Comparison of ENCODE assay signal across 21 cellular contexts in genomic region chr6:15296249-15296648, GRCh38. TPM values are rescaled to one million over a fixed set of nuclear protein-coding genes. Genes with fewer than 3 reads are reported as not detected.
A peak's percentile ranks its signal among the peaks of the same experiment; 100 is the strongest.
DNase-seq lines count a peak whose midpoint lies in the region; ATAC-seq, FAIRE-seq and TF ChIP-seq lines count a peak whose summit lies in the region.
"Had no signal": no experiment of that assay in that cellular context is flagged by ENCODE, and none has a peak within 500 bp of the region (broad histone marks: within the 10 kb centered on the region; RNA-seq: fewer than 3 reads in every experiment).

No MANE protein-coding gene starts in this region.

- H3K27me3 Mint-ChIP-seq in T-helper 1 cell treated with Interleukin-12 subunit alpha and Interleukin-12 subunit beta and Interleukin-4 antibody, amounts not matched to agents 30 μg/mL and 1 μg/mL, for 36 hours (ENCODE audit: low read depth), result no peaks in the 10 kb centered on the region
- peaks cover 2% of the 10 kb centered on the region for H3K27me3 Mint-ChIP-seq in activated T-helper 1 cell treated with anti-CD3 and anti-CD28 coated beads, Interleukin-12 subunit alpha, Interleukin-12 subunit beta, Interleukin-2, Interleukin-4 antibody, amounts not matched to agents 30 ng/mL and 10 ng/mL and 1 ng/mL, durations not matched to agents 14 hours and 24 hours and 36 hours (ENCODE audit: insufficient read depth)
- no peaks in the 10 kb centered on the region for H3K27me3 Mint-ChIP-seq in naive thymus-derived CD4-positive, alpha-beta T cell

- CTCF ChIA-PET in naive thymus-derived CD4-positive, alpha-beta T cell (lab: Charles Lee), result no interaction called here

- H3K27ac Mint-ChIP-seq in T-helper 1 cell treated with Interleukin-12 subunit alpha and Interleukin-12 subunit beta and Interleukin-4 antibody, amounts not matched to agents 30 μg/mL and 1 μg/mL, for 36 hours, result peak overlapping the region; percentile 86
- H3K27ac Mint-ChIP-seq in activated T-helper 1 cell treated with anti-CD3 and anti-CD28 coated beads, Interleukin-12 subunit alpha, Interleukin-12 subunit beta, Interleukin-2, Interleukin-4 antibody, amounts not matched to agents 30 ng/mL and 10 ng/mL and 1 ng/mL, durations not matched to agents 14 hours and 24 hours and 36 hours, result peak overlapping the region; percentile 77
- H3K27ac Mint-ChIP-seq in naive thymus-derived CD4-positive, alpha-beta T cell, result peak overlapping the region in 7 of 9 donors; percentile 13 to 93 (median 70)

- POLR2A ChIA-PET in naive thymus-derived CD4-positive, alpha-beta T cell (lab: Charles Lee), result no interaction called here

- no peak for ATAC-seq in naive thymus-derived CD4-positive, alpha-beta T cell
- ATAC-seq in HG03196 (IDR thresholded peaks at IDR 0.05; ENCODE audit: unreplicated experiment), result no peak
- ATAC-seq: Panc1 had no signal

- peaks cover 73% of the 10 kb centered on the region for H3K4me1 Mint-ChIP-seq in T-helper 1 cell treated with Interleukin-12 subunit alpha and Interleukin-12 subunit beta and Interleukin-4 antibody, amounts not matched to agents 30 μg/mL and 1 μg/mL, for 36 hours (ENCODE audit: low read depth)
- peaks cover 92% of the 10 kb centered on the region for H3K4me1 Mint-ChIP-seq in activated T-helper 1 cell treated with anti-CD3 and anti-CD28 coated beads, Interleukin-12 subunit alpha, Interleukin-12 subunit beta, Interleukin-2, Interleukin-4 antibody, amounts not matched to agents 30 ng/mL and 10 ng/mL and 1 ng/mL, durations not matched to agents 14 hours and 24 hours and 36 hours (ENCODE audit: low read depth)
- peaks cover 56 to 91% (median 86%) of the 10 kb centered on the region in 7 donors for H3K4me1 Mint-ChIP-seq in naive thymus-derived CD4-positive, alpha-beta T cell

- FAIRE-seq in kidney (lab: Jason Lieb, UNC), result no peak
- FAIRE-seq: H54, TTC549 had no signal

- no peaks in the 10 kb centered on the region for H3K27me3 ChIP-seq in naive thymus-derived CD4-positive, alpha-beta T cell (ENCODE audit: control insufficient read depth in 2 of 2, insufficient read depth in 2 of 2, low read length in 2 of 2)
- no peaks in the 10 kb centered on the region for H3K27me3 ChIP-seq in WERI-Rb-1 (ENCODE audit: insufficient read depth, low read depth, severe bottlenecking)
- H3K27me3 ChIP-seq: brain microvascular endothelial cell, tibial artery had no signal

- H3K36me3 ChIP-seq in naive thymus-derived CD4-positive, alpha-beta T cell (ENCODE audit: control insufficient read depth in 2 of 3, insufficient read depth in 3 of 3, low read length in 3 of 3), result no peaks in the 10 kb centered on the region
- H3K36me3 ChIP-seq in WERI-Rb-1 (no peaks in the 10 kb centered on the region), kidney (ENCODE audit: control insufficient read depth in 1 of 2, insufficient read depth in 2 of 2, low read length in 2 of 2) (no peaks in the 10 kb centered on the region)
- H3K36me3 ChIP-seq: brain microvascular endothelial cell, tibial artery had no signal

- peaks cover 13% of the 10 kb centered on the region for H3K36me3 Mint-ChIP-seq in T-helper 1 cell treated with Interleukin-12 subunit alpha and Interleukin-12 subunit beta and Interleukin-4 antibody, amounts not matched to agents 30 μg/mL and 1 μg/mL, for 36 hours (ENCODE audit: low read depth)
- H3K36me3 Mint-ChIP-seq in activated T-helper 1 cell treated with anti-CD3 and anti-CD28 coated beads, Interleukin-12 subunit alpha, Interleukin-12 subunit beta, Interleukin-2, Interleukin-4 antibody, amounts not matched to agents 30 ng/mL and 10 ng/mL and 1 ng/mL, durations not matched to agents 14 hours and 24 hours and 36 hours (ENCODE audit: low read depth), result peaks cover 32% of the 10 kb centered on the region
- peaks cover 0 to 22% (median 12%) of the 10 kb centered on the region in 5 donors for H3K36me3 Mint-ChIP-seq in naive thymus-derived CD4-positive, alpha-beta T cell

- peak overlapping the region; percentile 68 for H3K4me3 Mint-ChIP-seq in T-helper 1 cell treated with Interleukin-12 subunit alpha and Interleukin-12 subunit beta and Interleukin-4 antibody, amounts not matched to agents 30 μg/mL and 1 μg/mL, for 36 hours
- peak overlapping the region; percentile 34 for H3K4me3 Mint-ChIP-seq in activated T-helper 1 cell treated with anti-CD3 and anti-CD28 coated beads, Interleukin-12 subunit alpha, Interleukin-12 subunit beta, Interleukin-2, Interleukin-4 antibody, amounts not matched to agents 30 ng/mL and 10 ng/mL and 1 ng/mL, durations not matched to agents 14 hours and 24 hours and 36 hours
- peak overlapping the region in 9 of 10 donors; percentile 12 to 76 (median 67) for H3K4me3 Mint-ChIP-seq in naive thymus-derived CD4-positive, alpha-beta T cell

- no peak for TF ChIP-seq CTCF in WERI-Rb-1 (IDR thresholded peaks at IDR 0.05; ENCODE audit: low read depth, low read length)
- no peak for TF ChIP-seq CTCF in kidney (IDR thresholded peaks at IDR 0.05; ENCODE audit: borderline replicate concordance, extremely low read depth, insufficient read depth)

- DNase-seq in T-helper 1 cell (no peak), GF-D8 (lab: John Stamatoyannopoulos, UW) (peak; percentile 23), WERI-Rb-1 (no peak), kidney (no peak)
- DNase-seq in activated T-helper 1 cell treated with anti-CD3 and anti-CD28 coated beads, Interleukin-12 subunit alpha, Interleukin-12 subunit beta, Interleukin-2, Interleukin-4 antibody, amounts not matched to agents 30 ng/mL and 10 ng/mL and 1 ng/mL, durations not matched to agents 14 hours and 24 hours and 36 hours (ENCODE audit: low spot score), result no peak
- DNase-seq in naive thymus-derived CD4-positive, alpha-beta T cell, result no peak
- DNase-seq: activated CD8-positive, alpha-beta memory T cell treated with anti-CD3 and anti-CD28 coated beads for 24 hours; brain microvascular endothelial cell; DND-41; NCI-H1417; NCI-H2171; NCI-H748 treated with DMSO at 0.1 percent for 48 hours; stimulated activated CD4-positive, alpha-beta T cell treated with anti-CD3 and anti-CD28 coated beads, Interleukin-4, amount 100 ng/mL, for 4 hours; tibial artery had no signal

- no peaks in the 10 kb centered on the region for H3K9me3 ChIP-seq in naive thymus-derived CD4-positive, alpha-beta T cell (ENCODE audit: control insufficient read depth in 2 of 3, low read length in 3 of 3)
- H3K9me3 ChIP-seq in WERI-Rb-1 (ENCODE audit: severe bottlenecking), result no peaks in the 10 kb centered on the region
- H3K9me3 ChIP-seq in kidney (ENCODE audit: control insufficient read depth in 1 of 2, low read length in 2 of 2), result no peaks in the 10 kb centered on the region
- H3K9me3 ChIP-seq: tibial artery had no signal

- H3K9ac ChIP-seq in kidney (ENCODE audit: low read length in 2 of 2), result no peak overlapping the region
- H3K9ac ChIP-seq: KMS-11 had no signal

- intact Hi-C loops in activated T-helper 1 cell treated with anti-CD3 and anti-CD28 coated beads, Interleukin-12 subunit alpha, Interleukin-12 subunit beta, Interleukin-2, Interleukin-4 antibody, amounts not matched to agents 30 ng/mL and 10 ng/mL and 1 ng/mL, durations not matched to agents 14 hours and 24 hours and 36 hours (cut with micrococcal nuclease), result no loop called here
- intact Hi-C loops in naive thymus-derived CD4-positive, alpha-beta T cell (cut with micrococcal nuclease), result loop anchor here in 1 of 2 donors (1.0 to 2.0 kb wide), 3 partner anchors 9 to 635 kb away; no protein-coding TSS in a partner anchor
- intact Hi-C loops in kidney (cut with DNase I), result no loop called here

- peaks cover 33 to 38% of the 10 kb centered on the region in 2 donors for H3K4me1 ChIP-seq in naive thymus-derived CD4-positive, alpha-beta T cell (ENCODE audit: control insufficient read depth in 2 of 2, insufficient read depth in 2 of 2, low read length in 2 of 2)
- H3K4me1 ChIP-seq in kidney (ENCODE audit: control insufficient read depth in 1 of 2, insufficient read depth in 1 of 2, low read depth in 1 of 2, low read length in 2 of 2), result peaks cover 0 to 12% of the 10 kb centered on the region in 2 donors

- no peak overlapping the region for H3K4me3 ChIP-seq in naive thymus-derived CD4-positive, alpha-beta T cell (ENCODE audit: low read length)
- H3K4me3 ChIP-seq in WERI-Rb-1 (ENCODE audit: low read depth, low read length), result no peak overlapping the region
- H3K4me3 ChIP-seq in kidney (ENCODE audit: low read length in 2 of 2), result no peak overlapping the region
- H3K4me3 ChIP-seq: tibial artery had no signal

- no peak overlapping the region for H3K27ac ChIP-seq in naive thymus-derived CD4-positive, alpha-beta T cell (ENCODE audit: low read depth, low read length)
- H3K27ac ChIP-seq in WERI-Rb-1, result no peak overlapping the region
- H3K27ac ChIP-seq in kidney (ENCODE audit: low read depth in 2 of 2, low read length in 2 of 2), result no peak overlapping the region
- H3K27ac ChIP-seq: 22Rv1, brain microvascular endothelial cell, KMS-11, tibial artery had no signal

- H3K9me3 Mint-ChIP-seq in T-helper 1 cell treated with Interleukin-12 subunit alpha and Interleukin-12 subunit beta and Interleukin-4 antibody, amounts not matched to agents 30 μg/mL and 1 μg/mL, for 36 hours, result no peaks in the 10 kb centered on the region
- H3K9me3 Mint-ChIP-seq in activated T-helper 1 cell treated with anti-CD3 and anti-CD28 coated beads, Interleukin-12 subunit alpha, Interleukin-12 subunit beta, Interleukin-2, Interleukin-4 antibody, amounts not matched to agents 30 ng/mL and 10 ng/mL and 1 ng/mL, durations not matched to agents 14 hours and 24 hours and 36 hours, result no peaks in the 10 kb centered on the region
- peaks cover 0 to 4% (median 0%) of the 10 kb centered on the region in 11 donors for H3K9me3 Mint-ChIP-seq in naive thymus-derived CD4-positive, alpha-beta T cell

RNA-seq across cellular contexts. Expression of gene JARID2, which starts 50.4 kb away (rescaled TPM):
- 60.5 and 62.5 TPM in 2 replicates for total RNA-seq in activated T-helper 1 cell treated with anti-CD3 and anti-CD28 coated beads, Interleukin-12 subunit alpha, Interleukin-12 subunit beta, Interleukin-2, Interleukin-4 antibody, amounts not matched to agents 30 ng/mL and 10 ng/mL and 1 ng/mL, durations not matched to agents 14 hours and 24 hours and 36 hours
- total RNA-seq in naive thymus-derived CD4-positive, alpha-beta T cell, result 10 to 100 TPM; 23.4 to 39.6 (median 29.9) TPM
- polyA plus RNA-seq in naive thymus-derived CD4-positive, alpha-beta T cell, result 10 to 100 TPM in 1 of 2 donors, 1 to 10 TPM in 1; 6.9 to 13.9 TPM
- 12.3 TPM for total RNA-seq in kidney
- polyA plus RNA-seq in kidney (ENCODE audit: insufficient read depth, low read depth, low replicate concordance), result 1.8 TPM
